In the genomic region with DNA sequence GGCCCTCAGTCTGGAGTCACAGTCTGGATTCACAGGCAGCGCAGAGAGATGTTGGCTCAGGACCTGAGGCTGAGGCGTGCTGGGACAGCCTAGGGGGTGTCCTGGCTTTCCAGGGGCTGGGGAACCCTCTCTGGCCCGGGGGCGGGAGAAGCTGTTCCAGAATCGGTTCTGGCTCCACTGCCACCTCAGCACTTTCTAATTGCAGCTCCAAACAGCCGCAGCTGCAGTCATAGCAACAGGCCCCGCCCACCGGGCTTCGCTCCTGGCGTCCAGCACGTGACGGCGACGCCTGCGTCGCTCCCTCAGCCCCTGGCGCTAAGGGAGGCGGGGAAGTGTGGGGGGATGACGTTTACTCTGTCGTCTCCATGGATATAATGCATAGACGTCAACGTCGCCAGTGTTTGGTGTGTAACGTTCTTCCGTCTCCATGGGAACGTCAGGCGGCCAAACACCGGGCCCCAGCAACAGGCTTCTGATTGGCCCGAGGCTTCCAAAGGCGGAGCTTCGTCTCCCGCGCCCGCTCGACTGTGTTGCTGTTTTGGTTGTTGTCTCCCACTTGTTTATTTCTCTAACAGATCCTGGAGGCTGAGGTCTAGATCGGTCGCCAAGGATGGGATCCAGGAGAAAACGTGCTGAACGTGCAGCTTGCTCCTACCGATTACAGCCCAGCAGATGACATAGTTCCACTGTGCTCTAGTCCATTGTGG, we compare ENCODE assay signal across 8 cellular contexts. TPM values are rescaled to one million over a fixed set of nuclear protein-coding genes. Genes with fewer than 3 reads are reported as not detected.
DNase-seq lines count a peak whose midpoint lies in the region; ATAC-seq and TF ChIP-seq lines count a peak whose summit lies in the region.

No MANE protein-coding gene starts in this region.

- no peaks in the 10 kb centered on the region for H3K27me3 ChIP-seq in left ventricle myocardium inferior (ENCODE audit: low read depth)
- no peaks in the 10 kb centered on the region for H3K27me3 ChIP-seq in upper lobe of right lung

- H3K4me3 Mint-ChIP-seq in T-helper 17 cell = peak overlapping the region; percentile 90

- no peaks in the 10 kb centered on the region for H3K9me3 ChIP-seq in T-helper 17 cell (ENCODE audit: control insufficient read depth, low read length, poor library complexity, severe bottlenecking)
- H3K9me3 ChIP-seq in left ventricle myocardium inferior (replicated peaks) = no peaks in the 10 kb centered on the region
- no peaks in the 10 kb centered on the region for H3K9me3 ChIP-seq in upper lobe of right lung

- intact Hi-C loops in left ventricle myocardium inferior (cut with micrococcal nuclease) = no loop called here
- intact Hi-C loops in posterior vena cava (cut with DNase I) = no loop called here
- intact Hi-C loops in upper lobe of right lung (cut with DNase I) = no loop called here

- H3K27ac ChIP-seq in angular gyrus (ENCODE audit: low read depth, low read length) (peak overlapping the region; percentile 98), left ventricle myocardium inferior (replicated peaks) (peak overlapping the region; percentile 97), upper lobe of right lung (peak overlapping the region; percentile 99)

- ATAC-seq in HG02885 (IDR thresholded peaks at IDR 0.05; ENCODE audit: poor library complexity, unreplicated experiment) (peak; percentile 98), T-helper 17 cell (peak; percentile 91), upper lobe of right lung (peak; percentile 97)

- peaks cover 32% of the 10 kb centered on the region for H3K4me1 Mint-ChIP-seq in T-helper 17 cell

- H3K36me3 Mint-ChIP-seq in T-helper 17 cell (ENCODE audit: low read depth) = peaks cover 2% of the 10 kb centered on the region

- no peaks in the 10 kb centered on the region for H3K36me3 ChIP-seq in left ventricle myocardium inferior
- no peaks in the 10 kb centered on the region for H3K36me3 ChIP-seq in upper lobe of right lung

- H3K4me3 ChIP-seq in left ventricle myocardium inferior (peak overlapping the region; percentile 64), upper lobe of right lung (peak overlapping the region; percentile 42)

- H3K27ac Mint-ChIP-seq in T-helper 17 cell = peak overlapping the region; percentile 99

- H3K4me1 ChIP-seq in left ventricle myocardium inferior = peaks cover 40% of the 10 kb centered on the region
- peaks cover 26% of the 10 kb centered on the region for H3K4me1 ChIP-seq in upper lobe of right lung

- DNase-seq in GM13976 (ENCODE audit: low spot score) (peak; percentile 96), NCI-H1694 (lab: John Stamatoyannopoulos, UW) (peak; percentile 99), T-helper 17 cell (peak; percentile 99), left ventricle myocardium inferior (peak; percentile 99), posterior vena cava (ENCODE audit: low spot score) (peak; percentile 100), upper lobe of right lung (peak; percentile 100)

- in situ Hi-C loops in GM13976 (cut with MboI; ENCODE audit: low sequenced_read_pairs, unreplicated experiment) = no loop called here

- H3K27me3 Mint-ChIP-seq in T-helper 17 cell = peaks cover 4% of the 10 kb centered on the region

- TF ChIP-seq CTCF in GM13976 (IDR thresholded peaks at IDR 0.05; ENCODE audit: borderline replicate concordance, control extremely low read depth, extremely low read depth, insufficient read depth, missing control alignments) = no peak
- no peak for TF ChIP-seq CTCF in left ventricle myocardium inferior (IDR thresholded peaks at IDR 0.05; ENCODE audit: borderline replicate concordance)
- no peak for TF ChIP-seq CTCF in upper lobe of right lung (IDR thresholded peaks at IDR 0.05)

RNA-seq across cellular contexts. Expression of a gene that starts 19.7 kb away (rescaled TPM):
- total RNA-seq in T-helper 17 cell (1,000 to 10,000 TPM; 2,179 to 4,074 TPM), left ventricle myocardium inferior (9.7 TPM), posterior vena cava (100 to 1,000 TPM; 485 to 992 TPM), upper lobe of right lung (204 TPM)

Comparison
In these comparisons a context has a peak if more than half of its experiments do, and no peak if none do; other contexts are left out.
1. Peak in every context shown above with its lines: DNase-seq, ATAC-seq, H3K4me3 ChIP-seq and H3K27ac ChIP-seq.
2. RNA of a gene that starts 19.7 kb away (total RNA-seq): 2,179 to 4,074 TPM in T-helper 17 cell, 485 to 992 TPM in posterior vena cava and 204 TPM in upper lobe of right lung (single experiment); 9.7 TPM in left ventricle myocardium inferior (single experiment); every median in the first group is over 10 times any median in the second.